Comparison of ENCODE assay signal across 11 cellular contexts in genomic region chr11:73317803-73318202, GRCh38. TPM values are rescaled to one million over a fixed set of nuclear protein-coding genes. Genes with fewer than 3 reads are reported as not detected.
DNase-seq lines count a peak whose midpoint lies in the region; ATAC-seq and TF ChIP-seq lines count a peak whose summit lies in the region.
"Had no signal": no experiment of that assay in that cellular context is flagged by ENCODE, and none has a peak within 500 bp of the region (broad histone marks: within the 10 kb centered on the region; RNA-seq: fewer than 3 reads in every experiment).

No MANE protein-coding gene starts in this region.

- peak overlapping the region in 6 of 11 experiments; percentile 7 to 44 (median 30); a peak in 8 of 22 replicates for H3K27ac ChIP-seq in BLaER1 treated with 17β-estradiol and CSF1 and Interleukin-3, amounts not matched to agents 10 nM and 100 nM
- H3K27ac ChIP-seq in liver (ENCODE audit: low read depth in 1 of 2, low read length in 2 of 2) = peak overlapping the region; percentile 47 to 50
- H3K27ac ChIP-seq in stomach = peak overlapping the region in 4 of 5 donors; percentile 74 to 97 (median 94)
- H3K27ac ChIP-seq in SJCRH30 = no peak overlapping the region

- no peaks in the 10 kb centered on the region for H3K36me3 ChIP-seq in BLaER1 treated with 17β-estradiol and CSF1 and Interleukin-3, amounts not matched to agents 10 nM and 100 nM
- H3K36me3 ChIP-seq in liver (ENCODE audit: control insufficient read depth in 4 of 4, insufficient read depth in 3 of 4, low read depth in 1 of 4, low read length in 3 of 4) = no peaks in the 10 kb centered on the region
- no peaks in the 10 kb centered on the region for H3K36me3 ChIP-seq in stomach
- no peaks in the 10 kb centered on the region; the same call in 1 of the 2 replicates for H3K36me3 ChIP-seq in SJCRH30

- H3K9ac ChIP-seq in BLaER1 treated with 17β-estradiol and CSF1 and Interleukin-3, amounts not matched to agents 10 nM and 100 nM = peak overlapping the region in 4 of 11 experiments; percentile 2 to 34 (median 26); a peak in 2 of 22 replicates
- no peak overlapping the region for H3K9ac ChIP-seq in liver (ENCODE audit: low read depth in 1 of 2, low read length in 2 of 2)

- TF ChIP-seq CTCF in choroid plexus epithelial cell (conservative IDR thresholded peaks at IDR 0.05; ENCODE audit: low read depth, low read length) = no peak
- no peak for TF ChIP-seq CTCF in liver (IDR thresholded peaks at IDR 0.05; ENCODE audit: low read depth, low read length, missing input control)
- TF ChIP-seq CTCF in stomach (IDR thresholded peaks at IDR 0.05) = no peak

- no peak for TF ChIP-seq RAD21 in liver (IDR thresholded peaks at IDR 0.05)

- H3K27me3 ChIP-seq in BLaER1 treated with 17β-estradiol and CSF1 and Interleukin-3, amounts not matched to agents 10 nM and 100 nM = no peaks in the 10 kb centered on the region
- H3K27me3 ChIP-seq in liver (ENCODE audit: control insufficient read depth in 4 of 4, insufficient read depth in 4 of 4, low read length in 3 of 4) = no peaks in the 10 kb centered on the region
- no peaks in the 10 kb centered on the region for H3K27me3 ChIP-seq in stomach
- H3K27me3 ChIP-seq in SJCRH30 = no peaks in the 10 kb centered on the region

- no peak overlapping the region for H3K4me3 ChIP-seq in BLaER1 treated with 17β-estradiol and CSF1 and Interleukin-3, amounts not matched to agents 10 nM and 100 nM
- H3K4me3 ChIP-seq in choroid plexus epithelial cell (ENCODE audit: low read depth, low read length) (no peak overlapping the region), liver (ENCODE audit: low read depth in 1 of 3, low read length in 3 of 3) (no peak overlapping the region), stomach (no peak overlapping the region), SJCRH30 (no peak overlapping the region)

- no peak for TF ChIP-seq EP300 in stomach (IDR thresholded peaks at IDR 0.05)

- H3K4me2 ChIP-seq in BLaER1 treated with 17β-estradiol and CSF1 and Interleukin-3, amounts not matched to agents 10 nM and 100 nM = peak overlapping the region; percentile 5 to 74 (median 59); a peak in 19 of 22 replicates

- no peak for TF ChIP-seq POLR2A in stomach (IDR thresholded peaks at IDR 0.05)

- peaks cover 0 to 1% (median 0%) of the 10 kb centered on the region in 11 experiments; a peak in 3 of 22 replicates for H4K20me1 ChIP-seq in BLaER1 treated with 17β-estradiol and CSF1 and Interleukin-3, amounts not matched to agents 10 nM and 100 nM

- H3K4me1 ChIP-seq in BLaER1 treated with 17β-estradiol and CSF1 and Interleukin-3, amounts not matched to agents 10 nM and 100 nM = peaks cover 50 to 99% (median 93%) of the 10 kb centered on the region in 10 experiments
- peaks cover 0 to 8% (median 1%) of the 10 kb centered on the region in 4 donors for H3K4me1 ChIP-seq in liver (ENCODE audit: control insufficient read depth in 4 of 4, insufficient read depth in 4 of 4, low read length in 3 of 4)
- H3K4me1 ChIP-seq in stomach = peaks cover 85 to 100% (median 93%) of the 10 kb centered on the region in 4 donors
- peaks cover 39% of the 10 kb centered on the region for H3K4me1 ChIP-seq in SJCRH30

- intact Hi-C loops in stomach (cut with DNase I; ENCODE audit: low total_unique reads) = no loop called here

- no peaks in the 10 kb centered on the region for H3K9me3 ChIP-seq in BLaER1 treated with 17β-estradiol and CSF1 and Interleukin-3, amounts not matched to agents 10 nM and 100 nM (replicated peaks in 1 of 11)
- H3K9me3 ChIP-seq in liver (ENCODE audit: control insufficient read depth in 4 of 4, low read length in 3 of 4) (no peaks in the 10 kb centered on the region), stomach (no peaks in the 10 kb centered on the region), SJCRH30 (replicated peaks) (no peaks in the 10 kb centered on the region)

- 87% methylated on average over 3 of the region's 3 CpGs for WGBS in liver
- 63 to 96% (median 81%) methylated on average over 3 of the region's 3 CpGs for WGBS in stomach, 5 donors

- DNase-seq in choroid plexus epithelial cell (ENCODE audit: low read depth) (peak; percentile 33), stomach (no peak), SJCRH30 (no peak), NCI-H524 (lab: John Stamatoyannopoulos, UW) (no peak)
- DNase-seq in activated CD4-positive, CD25-positive, alpha-beta regulatory T cell treated with anti-CD3 and anti-CD28 coated beads, Interleukin-2, amount 50 U/mL, for 72 hours = no peak
- DNase-seq: NCI-H1417, NCI-H2227 treated with DMSO at 0.1 percent for 48 hours had no signal

- no peak for ATAC-seq in HG02885 (IDR thresholded peaks at IDR 0.05; ENCODE audit: poor library complexity, unreplicated experiment)
- ATAC-seq: activated T-helper 17 cell treated with anti-CD3 and anti-CD28 coated beads, Interleukin-2, amount 50 U/mL, for 72 hours had no signal

TF ChIP-seq in liver, 16 proteins besides CTCF, POLR2A, EP300 and RAD21:
- TF ChIP-seq SP1 (IDR thresholded peaks at IDR 0.05) = no peak
- no peak for TF ChIP-seq FOXA1 (IDR thresholded peaks at IDR 0.05)
- no peak for TF ChIP-seq HNF4A (conservative IDR thresholded peaks at IDR 0.05)
- no peak for TF ChIP-seq EGR1 (IDR thresholded peaks at IDR 0.05; ENCODE audit: low read depth in 2 of 2)
- no peak for TF ChIP-seq TAF1 (conservative IDR thresholded peaks at IDR 0.05)
- no peak for TF ChIP-seq JUND (IDR thresholded peaks at IDR 0.05)
- no peak for TF ChIP-seq GABPA (IDR thresholded peaks at IDR 0.05 in 1 of 2, conservative IDR thresholded peaks at IDR 0.05 in 1 of 2)
- TF ChIP-seq RXRA (IDR thresholded peaks at IDR 0.05) = no peak
- TF ChIP-seq YY1 (IDR thresholded peaks at IDR 0.05) = no peak
- no peak for TF ChIP-seq HNF4G (IDR thresholded peaks at IDR 0.05)
- no peak for TF ChIP-seq ZBTB33 (IDR thresholded peaks at IDR 0.05)
- TF ChIP-seq REST (IDR thresholded peaks at IDR 0.05) = no peak

RNA-seq across cellular contexts. Expression of gene ARHGEF17, which starts 9.7 kb away (rescaled TPM):
- total RNA-seq in liver (10 to 100 TPM in 1 of 2 donors, 1 to 10 TPM in 1; 7.7 to 12.6 TPM), stomach (10 to 100 TPM; 29.9 to 66.5 (median 38.8) TPM)
- polyA plus RNA-seq in liver (1 to 10 TPM; 2.6 to 3.8 TPM), stomach (10 to 100 TPM in 2 of 3 donors, 1 to 10 TPM in 1; 5.0 to 13.1 (median 10.8) TPM)
- total RNA-seq in SJCRH30 (2014; rRNA removed; shearing (Covaris generic)) = 7.8 and 12.0 TPM in 2 replicates

RNA-seq across cellular contexts. Expression of gene P2RY6, which starts 45.7 kb away (rescaled TPM):
- under 1 TPM; 0.59 to 0.98 TPM for total RNA-seq in liver
- 1 to 10 TPM in 1 of 2 donors, under 1 TPM in 1; 0.21 to 1.3 TPM for polyA plus RNA-seq in liver
- 1 to 10 TPM in 1 of 5 donors, under 1 TPM in 1, not detected in 3; 0.29 to 1.3 TPM for total RNA-seq in stomach
- 1 to 10 TPM; 1.2 to 2.9 (median 2.1) TPM for polyA plus RNA-seq in stomach
- 0.08 TPM in 1 of 2 replicates, not detected in the other for total RNA-seq in SJCRH30 (2014; rRNA removed; shearing (Covaris generic))
- total RNA-seq: activated T-helper 17 cell treated with anti-CD3 and anti-CD28 coated beads, Interleukin-2, amount 50 U/mL, for 72 hours had no signal

RNA-seq across cellular contexts. Expression of gene RELT, which starts 58.4 kb away (rescaled TPM):
- total RNA-seq in liver (1 to 10 TPM; 3.3 to 8.0 TPM), stomach (10 to 100 TPM in 1 of 5 donors, 1 to 10 TPM in 2, not detected in 2; 2.2 to 18.7 (median 2.9) TPM)
- polyA plus RNA-seq in liver (1 to 10 TPM in 1 of 2 donors, under 1 TPM in 1; 0.21 to 1.3 TPM), stomach (1 to 10 TPM; 1.2 to 1.6 (median 1.2) TPM)
- 8.7 and 10.1 TPM in 2 replicates for total RNA-seq in SJCRH30 (2014; rRNA removed; shearing (Covaris generic))
